In the genomic region with DNA sequence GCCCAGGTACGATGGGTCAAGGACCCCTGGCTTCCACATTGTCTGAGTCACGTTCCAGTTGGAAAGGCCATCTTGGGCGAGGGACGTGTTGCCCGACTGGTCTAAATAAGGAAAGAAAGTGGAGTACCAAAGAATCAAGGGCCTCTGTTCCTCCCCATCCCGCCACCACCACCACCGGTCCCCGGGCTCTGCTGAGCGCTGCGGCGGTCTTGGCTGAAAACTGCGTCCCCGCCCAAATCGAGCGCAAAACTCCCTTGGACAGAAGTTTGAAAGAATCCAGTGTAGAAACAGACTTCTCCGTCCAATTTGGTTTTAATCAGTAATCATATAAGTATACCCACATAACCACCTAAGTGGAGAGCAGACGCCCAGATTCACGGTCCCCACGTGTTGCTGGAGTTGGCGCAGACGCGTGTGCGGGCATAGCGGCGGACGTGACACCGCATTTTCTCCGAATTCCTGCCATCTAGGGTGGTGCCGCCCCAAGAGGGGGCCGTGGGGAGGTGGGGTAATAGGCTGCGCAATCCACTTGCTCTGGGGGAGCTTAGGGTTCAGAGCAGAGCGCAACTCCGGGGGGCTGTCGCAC, we compare ENCODE assay signal across 8 cellular contexts.
DNase-seq lines count a peak whose midpoint lies in the region; ATAC-seq, FAIRE-seq and TF ChIP-seq lines count a peak whose summit lies in the region.

No MANE protein-coding gene starts in this region.

- no peaks in the 10 kb centered on the region for H3K36me3 Mint-ChIP-seq in activated T-helper 2 cell treated with anti-CD3 and anti-CD28 coated beads, Interferon-gamma antibody, Interleukin-2, Interleukin-4, amounts not matched to agents 10 μg/mL and 5 μg/mL and 100 μg/mL, durations not matched to agents 14 hours and 24 hours and 36 hours (ENCODE audit: low read depth)

- H3K9me3 ChIP-seq in left ventricle myocardium inferior (replicated peaks) (peaks cover 2% of the 10 kb centered on the region), right cardiac atrium (ENCODE audit: control insufficient read depth, low read length) (no peaks in the 10 kb centered on the region), kidney (ENCODE audit: control insufficient read depth in 1 of 2, low read length in 2 of 2) (peaks cover 0 to 8% of the 10 kb centered on the region in 2 donors), tibial nerve (no peaks in the 10 kb centered on the region)

- H3K27ac ChIP-seq in left ventricle myocardium inferior (replicated peaks) (no peak overlapping the region), right cardiac atrium (ENCODE audit: low read length) (no peak overlapping the region), kidney (ENCODE audit: low read depth in 2 of 2, low read length in 2 of 2) (no peak overlapping the region), tibial nerve (peak overlapping the region in 1 of 4 donors; percentile 77)

- DNase-seq in left ventricle myocardium inferior (no peak), right cardiac atrium (no peak), kidney (no peak), tibial nerve (ENCODE audit: low spot score in 2 of 2) (no peak), mucosa of gallbladder (ENCODE audit: low spot score) (no peak), cardiac septum (ENCODE audit: low spot score) (no peak), HCEC 1CT (no peak)
- no peak for DNase-seq in activated T-helper 2 cell treated with anti-CD3 and anti-CD28 coated beads, Interferon-gamma antibody, Interleukin-2, Interleukin-4, amounts not matched to agents 10 μg/mL and 5 μg/mL and 100 μg/mL, durations not matched to agents 14 hours and 24 hours and 36 hours (ENCODE audit: low spot score)

- H3K27ac Mint-ChIP-seq in activated T-helper 2 cell treated with anti-CD3 and anti-CD28 coated beads, Interferon-gamma antibody, Interleukin-2, Interleukin-4, amounts not matched to agents 10 μg/mL and 5 μg/mL and 100 μg/mL, durations not matched to agents 14 hours and 24 hours and 36 hours, result no peak overlapping the region

- no peak for TF ChIP-seq EP300 in tibial nerve (IDR thresholded peaks at IDR 0.05)

- WGBS in right cardiac atrium, result 3% methylated on average over 34 of the region's 34 CpGs
- 1 to 2% methylated on average over 33 to 34 of the region's 34 CpGs for WGBS in tibial nerve, 2 donors

- no peak for TF ChIP-seq POLR2A in tibial nerve (IDR thresholded peaks at IDR 0.05)

- H3K4me3 Mint-ChIP-seq in activated T-helper 2 cell treated with anti-CD3 and anti-CD28 coated beads, Interferon-gamma antibody, Interleukin-2, Interleukin-4, amounts not matched to agents 10 μg/mL and 5 μg/mL and 100 μg/mL, durations not matched to agents 14 hours and 24 hours and 36 hours (ENCODE audit: low read depth), result peak overlapping the region; percentile 11

- FAIRE-seq in kidney (lab: Jason Lieb, UNC), result no peak

- H3K4me3 ChIP-seq in left ventricle myocardium inferior (peak overlapping the region; percentile 67), right cardiac atrium (ENCODE audit: low read length) (no peak overlapping the region), kidney (ENCODE audit: low read length in 2 of 2) (peak overlapping the region; percentile 25 to 62), tibial nerve (peak overlapping the region; percentile 36 to 62 (median 48))

- no peak for ATAC-seq in right cardiac atrium

- peaks cover 28% of the 10 kb centered on the region for H3K4me1 Mint-ChIP-seq in activated T-helper 2 cell treated with anti-CD3 and anti-CD28 coated beads, Interferon-gamma antibody, Interleukin-2, Interleukin-4, amounts not matched to agents 10 μg/mL and 5 μg/mL and 100 μg/mL, durations not matched to agents 14 hours and 24 hours and 36 hours (ENCODE audit: low read depth)

- H3K9me3 Mint-ChIP-seq in activated T-helper 2 cell treated with anti-CD3 and anti-CD28 coated beads, Interferon-gamma antibody, Interleukin-2, Interleukin-4, amounts not matched to agents 10 μg/mL and 5 μg/mL and 100 μg/mL, durations not matched to agents 14 hours and 24 hours and 36 hours, result no peaks in the 10 kb centered on the region

- H3K27me3 Mint-ChIP-seq in activated T-helper 2 cell treated with anti-CD3 and anti-CD28 coated beads, Interferon-gamma antibody, Interleukin-2, Interleukin-4, amounts not matched to agents 10 μg/mL and 5 μg/mL and 100 μg/mL, durations not matched to agents 14 hours and 24 hours and 36 hours (ENCODE audit: low read depth), result peaks cover 81% of the 10 kb centered on the region

- intact Hi-C loops in left ventricle myocardium inferior (cut with micrococcal nuclease), result no loop called here
- intact Hi-C loops in right cardiac atrium (cut with DNase I), result no loop called here
- intact Hi-C loops in activated T-helper 2 cell treated with anti-CD3 and anti-CD28 coated beads, Interferon-gamma antibody, Interleukin-2, Interleukin-4, amounts not matched to agents 10 μg/mL and 5 μg/mL and 100 μg/mL, durations not matched to agents 14 hours and 24 hours and 36 hours (cut with micrococcal nuclease), result loop anchor here (5.0 to 10.0 kb wide), 2 partner anchors 106 to 1733 kb away; partner anchors contain the start of gene CCK
- intact Hi-C loops in kidney (cut with DNase I), result no loop called here
- intact Hi-C loops in cardiac septum (cut with DNase I), result no loop called here

- no peaks in the 10 kb centered on the region for H3K36me3 ChIP-seq in left ventricle myocardium inferior
- no peaks in the 10 kb centered on the region for H3K36me3 ChIP-seq in kidney (ENCODE audit: control insufficient read depth in 1 of 2, insufficient read depth in 2 of 2, low read length in 2 of 2)
- H3K36me3 ChIP-seq in tibial nerve, result no peaks in the 10 kb centered on the region

- H3K4me1 ChIP-seq in left ventricle myocardium inferior, result peaks cover 50% of the 10 kb centered on the region
- peaks cover 6% of the 10 kb centered on the region for H3K4me1 ChIP-seq in right cardiac atrium (ENCODE audit: control insufficient read depth, insufficient read depth, low read length)
- peaks cover 0 to 31% of the 10 kb centered on the region in 2 donors for H3K4me1 ChIP-seq in kidney (ENCODE audit: control insufficient read depth in 1 of 2, insufficient read depth in 1 of 2, low read depth in 1 of 2, low read length in 2 of 2)
- peaks cover 0 to 56% (median 47%) of the 10 kb centered on the region in 4 donors for H3K4me1 ChIP-seq in tibial nerve

- no peak overlapping the region for H3K9ac ChIP-seq in kidney (ENCODE audit: low read length in 2 of 2)

- TF ChIP-seq CTCF in left ventricle myocardium inferior (IDR thresholded peaks at IDR 0.05; ENCODE audit: borderline replicate concordance) (no peak), kidney (IDR thresholded peaks at IDR 0.05; ENCODE audit: borderline replicate concordance, extremely low read depth, insufficient read depth) (no peak), tibial nerve (IDR thresholded peaks at IDR 0.05) (no peak)

- peaks cover 100% of the 10 kb centered on the region for H3K27me3 ChIP-seq in left ventricle myocardium inferior (ENCODE audit: low read depth)
- peaks cover 3% of the 10 kb centered on the region for H3K27me3 ChIP-seq in right cardiac atrium (ENCODE audit: control insufficient read depth, insufficient read depth)
- peaks cover 0 to 95% of the 10 kb centered on the region in 2 donors for H3K27me3 ChIP-seq in tibial nerve
